17 cellular contexts compared by ENCODE assay signal in the genomic region with DNA sequence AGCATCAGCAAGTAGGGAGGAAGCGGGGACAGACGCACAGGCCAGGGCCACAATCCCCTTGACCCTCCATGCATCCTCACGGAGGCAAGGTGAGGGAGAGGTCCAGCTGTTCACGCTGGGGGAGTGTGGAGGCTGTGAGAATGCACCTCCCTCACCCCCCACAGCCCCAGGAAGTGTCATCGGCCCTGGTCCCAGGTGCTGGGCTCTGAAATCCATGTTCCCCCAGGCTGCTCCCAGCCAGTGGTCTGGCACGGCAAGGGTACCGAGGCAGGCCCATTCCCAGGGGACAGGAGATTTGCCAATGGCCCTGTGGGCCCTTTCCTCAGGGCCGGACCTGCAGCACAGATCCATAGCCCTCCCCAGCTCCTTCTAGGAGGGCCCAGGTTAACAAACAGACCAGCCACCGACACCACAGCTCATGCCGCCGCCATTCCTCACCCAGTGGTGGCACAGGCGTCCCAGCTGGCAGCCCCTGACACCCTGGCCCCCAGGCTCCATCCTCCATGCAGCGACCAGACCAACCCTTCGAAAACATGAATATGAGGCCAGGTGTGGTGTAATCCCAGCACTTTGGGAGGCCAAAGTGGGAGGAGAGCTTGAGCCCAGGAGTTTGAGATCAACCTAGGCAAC.
"Had no signal": no experiment of that assay in that cellular context is flagged by ENCODE, and none has a peak within 500 bp of the region (broad histone marks: within the 10 kb centered on the region; RNA-seq: fewer than 3 reads in every experiment).

No MANE protein-coding gene starts in this region.

- DNase-seq: activated CD4-positive, alpha-beta memory T cell treated with anti-CD3 and anti-CD28 coated beads for 36 hours; activated CD4-positive, alpha-beta T cell treated with anti-CD3 and anti-CD28 coated beads for 4 hours; activated CD4-positive, CD25-positive, alpha-beta regulatory T cell; activated naive CD4-positive, alpha-beta T cell treated with anti-CD3 and anti-CD28 coated beads, Interleukin-2, amount 50 U/mL, for 16 hours; activated naive CD8-positive, alpha-beta T cell treated with anti-CD3 and anti-CD28 coated beads, Interleukin-2, amount 50 U/mL, for 24 hours; activated T-cell treated with anti-CD3 and anti-CD28 coated beads, Interleukin-2, amount 50 U/mL, for 48 hours; body of pancreas; effector memory CD4-positive, alpha-beta T cell; foreskin melanocyte; kidney glomerular epithelial cell; left ventricle myocardium superior; stimulated activated CD4-positive, alpha-beta T cell treated with anti-CD3 and anti-CD28 coated beads, Interleukin-12 subunit alpha, Interleukin-12 subunit beta, amount 100 ng/mL, for 4 hours; T1000 had no signal

- H3K27me3 ChIP-seq: body of pancreas, cardiac muscle cell, hepatocyte had no signal

- H3K4me3 ChIP-seq: body of pancreas, cardiac muscle cell, hepatocyte, tibial artery had no signal

- ATAC-seq: activated naive CD8-positive, alpha-beta T cell treated with anti-CD3 and anti-CD28 coated beads, Interleukin-2, amount 50 U/mL, for 24 hours; body of pancreas; esophagus mucosa; left ventricle myocardium superior had no signal

- H3K4me1 ChIP-seq: tibial artery had no signal

- H3K36me3 ChIP-seq: cardiac muscle cell, tibial artery had no signal

- H3K9me3 ChIP-seq: body of pancreas had no signal

- H3K27ac ChIP-seq: body of pancreas, cardiac muscle cell, hepatocyte, tibial artery had no signal
